ENCODE assay signal across 16 cellular contexts in the genomic region with DNA sequence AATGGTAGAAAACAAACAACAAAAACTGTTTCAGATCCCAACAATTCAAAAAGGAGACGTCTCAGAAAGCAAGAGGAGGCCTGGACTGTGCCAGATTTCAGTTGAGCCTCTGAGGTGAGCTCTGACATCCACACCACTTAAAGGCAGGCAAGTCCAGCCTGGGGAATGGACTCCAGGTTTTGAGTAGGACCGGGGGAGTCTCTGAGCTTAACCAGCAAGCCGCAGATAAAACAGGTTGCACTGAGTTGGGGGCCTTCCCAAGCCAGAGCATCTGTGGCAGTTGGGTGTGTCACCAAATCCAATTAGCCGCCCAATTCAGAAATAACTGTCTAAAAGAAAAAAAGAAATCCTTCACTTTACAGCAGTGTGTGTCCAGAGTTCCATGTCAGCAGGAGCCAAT. TPM values are rescaled to one million over a fixed set of nuclear protein-coding genes. Genes with fewer than 3 reads are reported as not detected.
DNase-seq lines count a peak whose midpoint lies in the region; ATAC-seq and TF ChIP-seq lines count a peak whose summit lies in the region.
"Had no signal": no experiment of that assay in that cellular context is flagged by ENCODE, and none has a peak within 500 bp of the region (broad histone marks: within the 10 kb centered on the region; RNA-seq: fewer than 3 reads in every experiment).

No MANE protein-coding gene starts in this region.

- no peak overlapping the region for H2AFZ ChIP-seq in OCI-LY7 (ENCODE audit: low read length)
- H2AFZ ChIP-seq: PC-9 had no signal

- H3K9me3 Mint-ChIP-seq in CD4-positive, alpha-beta T cell = no peaks in the 10 kb centered on the region
- no peaks in the 10 kb centered on the region for H3K9me3 Mint-ChIP-seq in CD8-positive, alpha-beta memory T cell
- H3K9me3 Mint-ChIP-seq in activated CD8-positive, alpha-beta T cell treated with anti-CD3 and anti-CD28 coated beads, Interleukin-2, amount 10 ng/mL, durations not matched to agents 7 days and 5 days (ENCODE audit: insufficient read depth) = no peaks in the 10 kb centered on the region
- H3K9me3 Mint-ChIP-seq in naive thymus-derived CD4-positive, alpha-beta T cell = no peaks in the 10 kb centered on the region

- TF ChIP-seq CTCF in CD4-positive, alpha-beta T cell (IDR thresholded peaks at IDR 0.05) = no peak
- TF ChIP-seq CTCF in OCI-LY7 (conservative IDR thresholded peaks at IDR 0.05; ENCODE audit: low read length) = no peak; the same call in 1 of the 2 replicates

- peaks cover 71% of the 10 kb centered on the region for H3K36me3 ChIP-seq in CD8-positive, alpha-beta memory T cell (ENCODE audit: insufficient read depth, low read length)
- peaks cover 25 to 77% (median 29%) of the 10 kb centered on the region in 3 experiments for H3K36me3 ChIP-seq in naive thymus-derived CD4-positive, alpha-beta T cell (ENCODE audit: control insufficient read depth in 2 of 3, insufficient read depth in 3 of 3, low read length in 3 of 3)
- peaks cover 99% of the 10 kb centered on the region for H3K36me3 ChIP-seq in OCI-LY7 (ENCODE audit: insufficient read depth, low read length)

- no peaks in the 10 kb centered on the region for H3K27me3 Mint-ChIP-seq in CD4-positive, alpha-beta T cell
- H3K27me3 Mint-ChIP-seq in CD8-positive, alpha-beta memory T cell = peaks cover 0 to 5% of the 10 kb centered on the region in 2 donors
- no peaks in the 10 kb centered on the region for H3K27me3 Mint-ChIP-seq in activated CD8-positive, alpha-beta T cell treated with anti-CD3 and anti-CD28 coated beads, Interleukin-2, amount 10 ng/mL, durations not matched to agents 7 days and 5 days (ENCODE audit: low read depth)
- no peaks in the 10 kb centered on the region for H3K27me3 Mint-ChIP-seq in naive thymus-derived CD4-positive, alpha-beta T cell

- peaks cover 56% of the 10 kb centered on the region for H3K4me1 ChIP-seq in CD8-positive, alpha-beta memory T cell (ENCODE audit: insufficient read depth, low read length)
- H3K4me1 ChIP-seq in naive thymus-derived CD4-positive, alpha-beta T cell (ENCODE audit: control insufficient read depth in 2 of 2, insufficient read depth in 2 of 2, low read length in 2 of 2) = peaks cover 36 to 54% of the 10 kb centered on the region in 2 donors
- H3K4me1 ChIP-seq in OCI-LY7 (ENCODE audit: insufficient read depth, low read length, poor library complexity, severe bottlenecking) = no peaks in the 10 kb centered on the region
- H3K4me1 ChIP-seq: BLaER1, SJSA1, testis had no signal

- CTCF ChIA-PET in CD4-positive, alpha-beta T cell (lab: Charles Lee) = interaction anchor here (0.8 to 11.5 kb wide), 15 partner anchors 9 to 232 kb away, joined by 3 to 208 read pairs (median 5); partner anchors contain the start of genes DPH3 and OXNAD1
- CTCF ChIA-PET in CD8-positive, alpha-beta memory T cell (lab: Charles Lee) = interaction anchor here (0.7 to 16.0 kb wide), 25 partner anchors 9 to 235 kb away, joined by 3 to 286 read pairs (median 4); partner anchors contain the start of genes DPH3 and OXNAD1
- CTCF ChIA-PET in activated CD8-positive, alpha-beta T cell treated with anti-CD3 and anti-CD28 coated beads, Interleukin-2, amount 10 ng/mL, durations not matched to agents 7 days and 5 days (lab: Charles Lee) = interaction anchor here (0.6 to 12.3 kb wide), 22 partner anchors 8 to 237 kb away, joined by 3 to 264 read pairs (median 7); partner anchors contain the start of genes DPH3 and OXNAD1
- CTCF ChIA-PET in naive thymus-derived CD4-positive, alpha-beta T cell (lab: Charles Lee) = interaction anchor here (1.0 to 15.3 kb wide), 14 partner anchors 12 to 230 kb away, joined by 3 to 238 read pairs (median 8); partner anchors contain the start of genes DPH3 and OXNAD1
- CTCF ChIA-PET in OCI-LY7 (lab: Charles Lee; ENCODE audit: unreplicated experiment) = no interaction called here

- no peaks in the 10 kb centered on the region for H3K9me2 ChIP-seq in OCI-LY7 (ENCODE audit: insufficient read depth, low read length)

- H3K9me3 ChIP-seq in CD4-positive, alpha-beta T cell (ENCODE audit: control insufficient read depth, low read length) = no peaks in the 10 kb centered on the region
- H3K9me3 ChIP-seq in CD8-positive, alpha-beta memory T cell (ENCODE audit: low read length) = no peaks in the 10 kb centered on the region
- H3K9me3 ChIP-seq in naive thymus-derived CD4-positive, alpha-beta T cell (ENCODE audit: control insufficient read depth in 2 of 3, low read length in 3 of 3) = no peaks in the 10 kb centered on the region
- no peaks in the 10 kb centered on the region for H3K9me3 ChIP-seq in OCI-LY7 (ENCODE audit: low read length)
- H3K9me3 ChIP-seq: BLaER1, lower lobe of right lung, SJSA1, testis had no signal

- no peak overlapping the region for H3K4me2 ChIP-seq in OCI-LY7 (ENCODE audit: low read length)
- H3K4me2 ChIP-seq: BLaER1, PC-9 had no signal

- H3K4me1 Mint-ChIP-seq in CD4-positive, alpha-beta T cell (ENCODE audit: low read depth) = peaks cover 69% of the 10 kb centered on the region
- H3K4me1 Mint-ChIP-seq in CD8-positive, alpha-beta memory T cell = peaks cover 63 to 69% (median 63%) of the 10 kb centered on the region in 3 donors
- peaks cover 66% of the 10 kb centered on the region for H3K4me1 Mint-ChIP-seq in activated CD8-positive, alpha-beta T cell treated with anti-CD3 and anti-CD28 coated beads, Interleukin-2, amount 10 ng/mL, durations not matched to agents 7 days and 5 days (ENCODE audit: low read depth)
- H3K4me1 Mint-ChIP-seq in naive thymus-derived CD4-positive, alpha-beta T cell = peaks cover 46 to 85% (median 78%) of the 10 kb centered on the region in 7 donors

- no peak overlapping the region for H3K4me3 ChIP-seq in CD8-positive, alpha-beta memory T cell (ENCODE audit: low read length)
- no peak overlapping the region for H3K4me3 ChIP-seq in naive thymus-derived CD4-positive, alpha-beta T cell (ENCODE audit: low read length)
- no peak overlapping the region for H3K4me3 ChIP-seq in OCI-LY7 (ENCODE audit: low read depth, low read length, poor library complexity, severe bottlenecking)
- H3K4me3 ChIP-seq: BLaER1, lower lobe of right lung, PC-9, SJSA1, skin epidermis, testis had no signal

- H3K27ac ChIP-seq in CD4-positive, alpha-beta T cell (ENCODE audit: low read depth, low read length) = peak overlapping the region; percentile 48
- H3K27ac ChIP-seq in CD8-positive, alpha-beta memory T cell (ENCODE audit: low read depth, low read length) = no peak overlapping the region
- H3K27ac ChIP-seq in naive thymus-derived CD4-positive, alpha-beta T cell (ENCODE audit: low read depth, low read length) = peak overlapping the region; percentile 60
- H3K27ac ChIP-seq in OCI-LY7 (ENCODE audit: low read depth, low read length, poor library complexity, severe bottlenecking) = no peak overlapping the region
- H3K27ac ChIP-seq: BLaER1, HL-60, lower lobe of right lung, PC-9, SJSA1, testis had no signal

- H3K4me3 Mint-ChIP-seq in CD4-positive, alpha-beta T cell = no peak overlapping the region
- peak overlapping the region in 4 of 7 donors; percentile 1 to 46 (median 30) for H3K4me3 Mint-ChIP-seq in CD8-positive, alpha-beta memory T cell
- H3K4me3 Mint-ChIP-seq in activated CD8-positive, alpha-beta T cell treated with anti-CD3 and anti-CD28 coated beads, Interleukin-2, amount 10 ng/mL, durations not matched to agents 7 days and 5 days = no peak overlapping the region
- H3K4me3 Mint-ChIP-seq in naive thymus-derived CD4-positive, alpha-beta T cell = peak overlapping the region in 7 of 10 donors; percentile 39 to 78 (median 64)

- BruUV-seq in OCI-LY7 (replicated peaks; lab: Mats Ljungman, UMichigan) = no TSS peak

- no peak for ATAC-seq in CD4-positive, alpha-beta T cell (ENCODE audit: poor library complexity)
- ATAC-seq in activated CD8-positive, alpha-beta T cell treated with anti-CD3 and anti-CD28 coated beads, Interleukin-2, amount 10 ng/mL, durations not matched to agents 7 days and 5 days = no peak
- ATAC-seq in naive thymus-derived CD4-positive, alpha-beta T cell = no peak

- intact Hi-C loops in CD4-positive, alpha-beta T cell (cut with DNase I, micrococcal nuclease) = loop anchor here (1.0 to 10.0 kb wide), 5 partner anchors 21 to 231 kb away; partner anchors contain the start of gene OXNAD1 (in 1 of the 2)
- intact Hi-C loops in naive thymus-derived CD4-positive, alpha-beta T cell (cut with micrococcal nuclease) = loop anchor here (1.0 to 2.0 kb wide), 9 partner anchors 9 to 231 kb away; partner anchors contain the start of gene OXNAD1 (in 1 of the 2)
- intact Hi-C loops in OCI-LY7 (cut with micrococcal nuclease; ENCODE audit: unreplicated experiment) = no loop called here

- H3K27me3 ChIP-seq in CD4-positive, alpha-beta T cell (ENCODE audit: control insufficient read depth, insufficient read depth, low read length) = no peaks in the 10 kb centered on the region
- no peaks in the 10 kb centered on the region for H3K27me3 ChIP-seq in CD8-positive, alpha-beta memory T cell (ENCODE audit: insufficient read depth, low read length, poor library complexity, severe bottlenecking)
- no peaks in the 10 kb centered on the region for H3K27me3 ChIP-seq in naive thymus-derived CD4-positive, alpha-beta T cell (ENCODE audit: control insufficient read depth in 2 of 2, insufficient read depth in 2 of 2, low read length in 2 of 2)
- H3K27me3 ChIP-seq: BLaER1, SJSA1, testis had no signal

- H3K79me2 ChIP-seq in OCI-LY7 (ENCODE audit: insufficient read depth, low read depth, low read length) = no peaks in the 10 kb centered on the region

- H4K20me1 ChIP-seq in OCI-LY7 (ENCODE audit: insufficient read depth, low read length) = no peaks in the 10 kb centered on the region

- POLR2A ChIA-PET in CD4-positive, alpha-beta T cell (lab: Charles Lee) = interaction anchor here (0.5 to 13.4 kb wide), 7 partner anchors 16 to 207 kb away, joined by 3 to 268 read pairs (median 9); partner anchors contain the start of genes DPH3 and OXNAD1
- POLR2A ChIA-PET in CD8-positive, alpha-beta memory T cell (lab: Charles Lee) = interaction anchor here (1.0 to 3.7 kb wide), 7 partner anchors 10 to 54 kb away, joined by 3 to 17 read pairs (median 4); partner anchors contain the start of gene OXNAD1
- POLR2A ChIA-PET in activated CD8-positive, alpha-beta T cell treated with anti-CD3 and anti-CD28 coated beads, Interleukin-2, amount 10 ng/mL, durations not matched to agents 7 days and 5 days (lab: Charles Lee) = interaction anchor here (0.7 to 2.6 kb wide), 7 partner anchors 29 to 154 kb away, joined by 3 to 12 read pairs (median 5); partner anchors contain the start of genes DPH3 and OXNAD1
- POLR2A ChIA-PET in naive thymus-derived CD4-positive, alpha-beta T cell (lab: Charles Lee) = interaction anchor here (0.6 to 14.2 kb wide), 10 partner anchors 9 to 59 kb away, joined by 3 to 319 read pairs (median 3); partner anchors contain the start of genes DPH3 and OXNAD1
- POLR2A ChIA-PET in OCI-LY7 (lab: Charles Lee) = no interaction called here

- H3K27ac Mint-ChIP-seq in CD4-positive, alpha-beta T cell = peak overlapping the region; percentile 94
- peak overlapping the region; percentile 79 to 98 (median 92) for H3K27ac Mint-ChIP-seq in CD8-positive, alpha-beta memory T cell
- H3K27ac Mint-ChIP-seq in activated CD8-positive, alpha-beta T cell treated with anti-CD3 and anti-CD28 coated beads, Interleukin-2, amount 10 ng/mL, durations not matched to agents 7 days and 5 days = peak overlapping the region; percentile 77
- peak overlapping the region; percentile 86 to 98 (median 91) for H3K27ac Mint-ChIP-seq in naive thymus-derived CD4-positive, alpha-beta T cell

- DNase-seq in CD4-positive, alpha-beta T cell = no peak
- no peak for DNase-seq in CD8-positive, alpha-beta memory T cell
- peak; percentile 16 for DNase-seq in activated CD8-positive, alpha-beta T cell treated with anti-CD3 and anti-CD28 coated beads, Interleukin-2, amount 10 ng/mL, durations not matched to agents 7 days and 5 days
- no peak for DNase-seq in naive thymus-derived CD4-positive, alpha-beta T cell
- no peak for DNase-seq in RKO (ENCODE audit: low spot score)
- DNase-seq in NCI-H526 treated with DMSO at 0.1 percent for 48 hours (lab: John Stamatoyannopoulos, UW) = no peak
- no peak for DNase-seq in OCI-LY7 (ENCODE audit: low spot score)
- DNase-seq: DMS153, lower lobe of right lung, NCI-H1048, PC-9 had no signal

- H3K36me3 Mint-ChIP-seq in CD4-positive, alpha-beta T cell (ENCODE audit: low read depth) = peaks cover 99% of the 10 kb centered on the region
- H3K36me3 Mint-ChIP-seq in CD8-positive, alpha-beta memory T cell = peaks cover 16 to 94% (median 23%) of the 10 kb centered on the region in 3 donors
- H3K36me3 Mint-ChIP-seq in activated CD8-positive, alpha-beta T cell treated with anti-CD3 and anti-CD28 coated beads, Interleukin-2, amount 10 ng/mL, durations not matched to agents 7 days and 5 days (ENCODE audit: low read depth) = peaks cover 91% of the 10 kb centered on the region
- H3K36me3 Mint-ChIP-seq in naive thymus-derived CD4-positive, alpha-beta T cell = peaks cover 23 to 62% (median 52%) of the 10 kb centered on the region in 5 donors

RNA-seq across cellular contexts. Expression of gene OXNAD1, which starts 54.7 kb away (rescaled TPM):
- total RNA-seq in CD4-positive, alpha-beta T cell = 100 to 1,000 TPM; 135 TPM
- total RNA-seq in CD8-positive, alpha-beta memory T cell = 10 to 100 TPM; 28.6 to 30.1 TPM
- polyA plus RNA-seq in CD8-positive, alpha-beta memory T cell = 64.2 TPM
- 10 to 100 TPM; 68.2 to 69.1 TPM for total RNA-seq in activated CD8-positive, alpha-beta T cell treated with anti-CD3 and anti-CD28 coated beads, Interleukin-2, amount 10 ng/mL, durations not matched to agents 7 days and 5 days
- 100 to 1,000 TPM in 4 of 5 experiments, 10 to 100 TPM in 1; 80.3 to 171 (median 152) TPM for total RNA-seq in naive thymus-derived CD4-positive, alpha-beta T cell
- 100 to 1,000 TPM; 132 to 134 TPM for polyA plus RNA-seq in naive thymus-derived CD4-positive, alpha-beta T cell
- total RNA-seq in OCI-LY7 (2014; rRNA removed; shearing (Covaris generic)) = 16.6 and 18.7 TPM in 2 replicates
- 18.1 and 22.0 TPM in 2 replicates for total RNA-seq in OCI-LY7 (2022)

RNA-seq across cellular contexts. Expression of gene DPH3, which starts 55.0 kb away (rescaled TPM):
- 10 to 100 TPM; 10.5 to 12.8 TPM for total RNA-seq in CD4-positive, alpha-beta T cell
- total RNA-seq in CD8-positive, alpha-beta memory T cell = 10 to 100 TPM; 31.7 to 32.8 TPM
- polyA plus RNA-seq in CD8-positive, alpha-beta memory T cell = 29.9 TPM
- total RNA-seq in activated CD8-positive, alpha-beta T cell treated with anti-CD3 and anti-CD28 coated beads, Interleukin-2, amount 10 ng/mL, durations not matched to agents 7 days and 5 days = 10 to 100 TPM; 18.2 to 20.5 TPM
- total RNA-seq in naive thymus-derived CD4-positive, alpha-beta T cell = 10 to 100 TPM; 12.4 to 23.6 (median 15.7) TPM
- 10 to 100 TPM; 11.6 to 17.5 TPM for polyA plus RNA-seq in naive thymus-derived CD4-positive, alpha-beta T cell
- 4.8 and 7.3 TPM in 2 replicates for total RNA-seq in OCI-LY7 (2014; rRNA removed; shearing (Covaris generic))
- 14.4 and 19.0 TPM in 2 replicates for total RNA-seq in OCI-LY7 (2022)

Comparison
In these comparisons a context has a peak if more than half of its experiments do, and no peak if none do; other contexts are left out.
1. H3K27ac ChIP-seq: peak in CD4-positive, alpha-beta T cell (single experiment) and naive thymus-derived CD4-positive, alpha-beta T cell (single experiment); none in CD8-positive, alpha-beta memory T cell (single experiment) and OCI-LY7 (single experiment).
2. H3K4me3 Mint-ChIP-seq: peak in CD8-positive, alpha-beta memory T cell (4 of 7) and naive thymus-derived CD4-positive, alpha-beta T cell (7 of 10); none in CD4-positive, alpha-beta T cell (single experiment) and activated CD8-positive, alpha-beta T cell treated with anti-CD3 and anti-CD28 coated beads, Interleukin-2, amount 10 ng/mL, durations not matched to agents 7 days and 5 days (single experiment).
3. Peak in every context shown above with its lines, with median percentiles within 50 percentile points of each other: H3K27ac Mint-ChIP-seq.